In the genomic region with DNA sequence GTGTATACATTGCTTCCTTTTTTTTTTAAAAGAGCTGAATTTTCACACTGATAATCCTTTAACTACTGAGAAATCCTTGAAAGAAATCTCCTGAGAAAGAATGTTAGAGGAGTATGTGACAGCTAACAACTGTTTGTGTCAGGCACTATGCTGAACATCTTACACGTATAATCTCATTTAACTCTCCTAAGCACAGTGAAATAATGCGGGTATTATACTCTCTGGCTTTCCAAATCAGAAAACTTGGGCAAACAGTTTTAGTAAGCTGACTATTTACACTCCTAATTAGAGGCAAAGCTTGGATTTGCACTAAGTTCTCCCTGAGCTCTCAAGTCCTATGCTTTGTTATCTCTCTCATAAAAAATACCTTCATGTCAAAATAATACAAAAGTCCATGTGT, we compare ENCODE assay signal across 19 cellular contexts.
DNase-seq lines count a peak whose midpoint lies in the region; ATAC-seq, FAIRE-seq and TF ChIP-seq lines count a peak whose summit lies in the region.
"Had no signal": no experiment of that assay in that cellular context is flagged by ENCODE, and none has a peak within 500 bp of the region (broad histone marks: within the 10 kb centered on the region; RNA-seq: fewer than 3 reads in every experiment).

No MANE protein-coding gene starts in this region.

- no peak overlapping the region for H3K4me3 Mint-ChIP-seq in activated T-cell treated with anti-CD3 and anti-CD28 coated beads, Interleukin-2, amount 50 U/mL, for 24 hours
- H3K4me3 Mint-ChIP-seq in astrocyte (ENCODE audit: unreplicated experiment) = no peak overlapping the region
- H3K4me3 Mint-ChIP-seq in stimulated activated effector memory CD8-positive, alpha-beta T cell treated with anti-CD3 and anti-CD28 coated beads, Interleukin-12 subunit alpha, Interleukin-12 subunit beta, amount 100 ng/mL, for 72 hours = no peak overlapping the region
- H3K4me3 Mint-ChIP-seq: B cell; CD8-positive, alpha-beta T cell; IgD-negative memory B cell had no signal

- peaks cover 23% of the 10 kb centered on the region for H4K20me1 ChIP-seq in astrocyte (ENCODE audit: insufficient read depth, low read length)

- DNase-seq in activated T-cell treated with anti-CD3 and anti-CD28 coated beads, Interleukin-2, amount 50 U/mL, for 24 hours = no peak
- no peak for DNase-seq in activated T-cell treated with anti-CD3 and anti-CD28 coated beads, Interleukin-2, amount 50 U/mL, for 1 hour
- no peak for DNase-seq in astrocyte (ENCODE audit: low read depth)
- DNase-seq in stimulated activated effector memory CD8-positive, alpha-beta T cell treated with anti-CD3 and anti-CD28 coated beads, Interleukin-12 subunit alpha, Interleukin-12 subunit beta, amount 100 ng/mL, for 72 hours (ENCODE audit: low spot score in 2 of 2) = no peak
- no peak for DNase-seq in COLO829 (ENCODE audit: low spot score)
- no peak for DNase-seq in putamen (ENCODE audit: low spot score)
- DNase-seq in NCI-H345 treated with DMSO at 0.1 percent for 48 hours (lab: John Stamatoyannopoulos, UW; ENCODE audit: unreplicated experiment) = no peak
- DNase-seq: CD8-positive, alpha-beta T cell; COR-L47; GOT3; H7 had no signal

- peaks cover 7% of the 10 kb centered on the region for H3K4me1 Mint-ChIP-seq in activated T-cell treated with anti-CD3 and anti-CD28 coated beads, Interleukin-2, amount 50 U/mL, for 24 hours (ENCODE audit: low read depth)
- peaks cover 11% of the 10 kb centered on the region for H3K4me1 Mint-ChIP-seq in astrocyte (ENCODE audit: low read depth, unreplicated experiment)
- peaks cover 6% of the 10 kb centered on the region for H3K4me1 Mint-ChIP-seq in stimulated activated effector memory CD8-positive, alpha-beta T cell treated with anti-CD3 and anti-CD28 coated beads, Interleukin-12 subunit alpha, Interleukin-12 subunit beta, amount 100 ng/mL, for 72 hours
- H3K4me1 Mint-ChIP-seq: B cell had no signal

- H3K9me3 ChIP-seq in HEK293 (ENCODE audit: control insufficient read depth, insufficient read depth, low read depth, low read length) (no peaks in the 10 kb centered on the region), astrocyte (ENCODE audit: insufficient read depth, low read depth, low read length) (no peaks in the 10 kb centered on the region)
- H3K9me3 ChIP-seq: BLaER1 treated with 17β-estradiol and CSF1 and Interleukin-3, amounts not matched to agents 10 nM and 100 nM had no signal

- POLR2A ChIA-PET in HEK293 (lab: Yijun Ruan, JAX) = no interaction called here

- no peaks in the 10 kb centered on the region for H3K4me1 ChIP-seq in HEK293 (ENCODE audit: control insufficient read depth, insufficient read depth, low read length)
- no peaks in the 10 kb centered on the region for H3K4me1 ChIP-seq in astrocyte (ENCODE audit: insufficient read depth, low read length)

- H3K79me2 ChIP-seq in astrocyte (ENCODE audit: insufficient read depth, low read length) = peaks cover 33% of the 10 kb centered on the region

- H3K4me3 ChIP-seq in HEK293 (ENCODE audit: low read depth, low read length) = no peak overlapping the region
- H3K4me3 ChIP-seq in astrocyte (ENCODE audit: insufficient read depth, low read depth, low read length) = no peak overlapping the region
- H3K4me3 ChIP-seq: BLaER1 treated with 17β-estradiol and CSF1 and Interleukin-3, amounts not matched to agents 10 nM and 100 nM had no signal

- H3K27me3 ChIP-seq in astrocyte (ENCODE audit: insufficient read depth, low read length) = no peaks in the 10 kb centered on the region
- H3K27me3 ChIP-seq: BLaER1 treated with 17β-estradiol and CSF1 and Interleukin-3, amounts not matched to agents 10 nM and 100 nM had no signal

- H3K36me3 ChIP-seq in HEK293 (ENCODE audit: control insufficient read depth in 2 of 2, insufficient read depth in 1 of 2, low read length in 2 of 2) (peaks cover 19 to 91% of the 10 kb centered on the region in 2 experiments), astrocyte (ENCODE audit: insufficient read depth, low read length) (peaks cover 56% of the 10 kb centered on the region)

- no peak for ATAC-seq in stimulated activated effector memory CD8-positive, alpha-beta T cell treated with anti-CD3 and anti-CD28 coated beads, Interleukin-12 subunit alpha, Interleukin-12 subunit beta, amount 100 ng/mL, for 72 hours
- ATAC-seq: CD8-positive, alpha-beta T cell; HCT116; HepG2 had no signal

- no peaks in the 10 kb centered on the region for H3K9me3 Mint-ChIP-seq in activated T-cell treated with anti-CD3 and anti-CD28 coated beads, Interleukin-2, amount 50 U/mL, for 24 hours
- H3K9me3 Mint-ChIP-seq in astrocyte (ENCODE audit: unreplicated experiment) = no peaks in the 10 kb centered on the region
- no peaks in the 10 kb centered on the region for H3K9me3 Mint-ChIP-seq in stimulated activated effector memory CD8-positive, alpha-beta T cell treated with anti-CD3 and anti-CD28 coated beads, Interleukin-12 subunit alpha, Interleukin-12 subunit beta, amount 100 ng/mL, for 72 hours
- H3K9me3 Mint-ChIP-seq: CD8-positive, alpha-beta T cell; IgD-negative memory B cell had no signal

- H3K27ac ChIP-seq in HEK293 (ENCODE audit: extremely low read depth, low read depth, low read length) (no peak overlapping the region), astrocyte (ENCODE audit: low read depth, low read length) (no peak overlapping the region)
- H3K27ac ChIP-seq: BLaER1 treated with 17β-estradiol and CSF1 and Interleukin-3, amounts not matched to agents 10 nM and 100 nM had no signal

- no peak for TF ChIP-seq CTCF in HEK293 (tag by site-specific recombination; IDR thresholded peaks at IDR 0.05)
- TF ChIP-seq CTCF in astrocyte (IDR thresholded peaks at IDR 0.05; ENCODE audit: insufficient read depth, low read depth, low read length) = no peak

- no peak for FAIRE-seq in astrocyte (lab: Jason Lieb, UNC)
- FAIRE-seq: G401.6, GM12891, HepG2 had no signal

- H3K36me3 Mint-ChIP-seq in activated T-cell treated with anti-CD3 and anti-CD28 coated beads, Interleukin-2, amount 50 U/mL, for 24 hours (ENCODE audit: low read depth) = peaks cover 88% of the 10 kb centered on the region
- H3K36me3 Mint-ChIP-seq in astrocyte (ENCODE audit: low read depth, unreplicated experiment) = peaks cover 17% of the 10 kb centered on the region
- H3K36me3 Mint-ChIP-seq in stimulated activated effector memory CD8-positive, alpha-beta T cell treated with anti-CD3 and anti-CD28 coated beads, Interleukin-12 subunit alpha, Interleukin-12 subunit beta, amount 100 ng/mL, for 72 hours = peaks cover 95% of the 10 kb centered on the region

- H3K9ac ChIP-seq in astrocyte (ENCODE audit: low read length) = no peak overlapping the region
- H3K9ac ChIP-seq: BLaER1 treated with 17β-estradiol and CSF1 and Interleukin-3, amounts not matched to agents 10 nM and 100 nM had no signal

- no peaks in the 10 kb centered on the region for H3K27me3 Mint-ChIP-seq in activated T-cell treated with anti-CD3 and anti-CD28 coated beads, Interleukin-2, amount 50 U/mL, for 24 hours
- H3K27me3 Mint-ChIP-seq in astrocyte (ENCODE audit: low read depth, unreplicated experiment) = no peaks in the 10 kb centered on the region
- H3K27me3 Mint-ChIP-seq: B cell, IgD-negative memory B cell had no signal

- CTCF ChIA-PET in HEK293 (lab: Yijun Ruan, JAX) = no interaction called here

- H2AFZ ChIP-seq in astrocyte (ENCODE audit: low read depth, low read length) = no peak overlapping the region

- no peak overlapping the region for H3K4me2 ChIP-seq in astrocyte (ENCODE audit: low read length)
- H3K4me2 ChIP-seq: BLaER1 treated with 17β-estradiol and CSF1 and Interleukin-3, amounts not matched to agents 10 nM and 100 nM had no signal

- peak overlapping the region; percentile 9 for H3K27ac Mint-ChIP-seq in activated T-cell treated with anti-CD3 and anti-CD28 coated beads, Interleukin-2, amount 50 U/mL, for 24 hours
- H3K27ac Mint-ChIP-seq in astrocyte (ENCODE audit: unreplicated experiment) = peak overlapping the region; percentile 3
- peak overlapping the region; percentile 17 for H3K27ac Mint-ChIP-seq in stimulated activated effector memory CD8-positive, alpha-beta T cell treated with anti-CD3 and anti-CD28 coated beads, Interleukin-12 subunit alpha, Interleukin-12 subunit beta, amount 100 ng/mL, for 72 hours
- H3K27ac Mint-ChIP-seq: B cell; CD8-positive, alpha-beta T cell had no signal

TF ChIP-seq in HEK293, 187 proteins besides CTCF, POLR2A, EP300 and RAD21:
- TF ChIP-seq ZNF777 (tag by site-specific recombination; IDR thresholded peaks at IDR 0.05; ENCODE audit: borderline replicate concordance) (no peak), ZBTB10 (tag by site-specific recombination; IDR thresholded peaks at IDR 0.05) (no peak), ATF2 (tag by site-specific recombination; IDR thresholded peaks at IDR 0.05; ENCODE audit: low read depth) (no peak), ZNF174 (tag by site-specific recombination; IDR thresholded peaks at IDR 0.05) (no peak), ZNF664 (tag by site-specific recombination; IDR thresholded peaks at IDR 0.05) (peak; percentile 81)
